ENCODE assay signal across 8 cellular contexts in the genomic region with DNA sequence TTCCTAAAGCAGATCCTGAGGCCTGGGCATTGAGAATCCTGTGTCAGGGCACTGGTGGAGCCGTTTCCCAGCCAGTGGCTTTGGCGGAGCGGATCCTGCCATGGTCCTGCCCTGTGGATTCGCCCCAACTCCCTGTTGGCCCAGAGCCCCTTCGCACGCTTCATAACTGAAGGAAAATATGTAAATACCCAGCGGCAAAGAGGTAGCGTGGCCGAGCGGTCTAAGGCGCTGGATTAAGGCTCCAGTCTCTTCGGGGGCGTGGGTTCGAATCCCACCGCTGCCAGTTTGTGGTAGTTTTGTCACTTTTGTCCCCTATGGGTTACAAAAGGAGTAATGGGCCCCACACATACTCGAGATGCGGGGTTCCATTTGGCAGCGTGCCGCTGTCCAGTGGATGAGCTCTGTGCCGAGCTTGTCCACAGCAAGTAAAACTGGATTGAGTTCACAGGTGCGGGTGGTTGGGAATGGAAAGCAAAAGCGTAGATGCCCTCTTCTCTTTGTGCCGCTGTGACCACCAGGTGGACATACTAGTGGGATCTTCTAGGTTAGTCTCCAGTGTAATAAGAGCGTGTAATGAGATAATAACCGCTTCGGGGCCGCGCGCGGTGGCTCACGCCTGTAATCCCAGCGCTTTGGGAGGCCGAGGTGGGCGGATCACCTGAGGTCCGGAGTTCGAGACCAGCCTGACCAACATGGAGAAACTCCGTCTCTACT. TPM values are rescaled to one million over a fixed set of nuclear protein-coding genes. Genes with fewer than 3 reads are reported as not detected.
DNase-seq lines count a peak whose midpoint lies in the region; ATAC-seq and TF ChIP-seq lines count a peak whose summit lies in the region.

No MANE protein-coding gene starts in this region.

- H3K4me1 ChIP-seq in BE2C (no peaks in the 10 kb centered on the region), Karpas-422 (ENCODE audit: low read length) (peaks cover 39% of the 10 kb centered on the region), hepatocyte (ENCODE audit: insufficient read depth) (peaks cover 4% of the 10 kb centered on the region), sigmoid colon (peaks cover 6 to 48% (median 14%) of the 10 kb centered on the region in 4 donors)

- no peaks in the 10 kb centered on the region for H3K36me3 ChIP-seq in BE2C
- no peaks in the 10 kb centered on the region for H3K36me3 ChIP-seq in Karpas-422 (ENCODE audit: insufficient read depth, low read length)
- H3K36me3 ChIP-seq in hepatocyte (replicated peaks; ENCODE audit: insufficient read depth, low read depth): no peaks in the 10 kb centered on the region
- no peaks in the 10 kb centered on the region for H3K36me3 ChIP-seq in sigmoid colon

- H3K27ac Mint-ChIP-seq in activated naive CD8-positive, alpha-beta T cell treated with anti-CD3 and anti-CD28 coated beads for 36 hours: peak overlapping the region; percentile 98

- no peak for TF ChIP-seq POLR2A in sigmoid colon (IDR thresholded peaks at IDR 0.05)

- no peaks in the 10 kb centered on the region for H3K9me2 ChIP-seq in Karpas-422 (replicated peaks; ENCODE audit: insufficient read depth, low read length)
- no peaks in the 10 kb centered on the region for H3K9me2 ChIP-seq in hepatocyte (replicated peaks; ENCODE audit: insufficient read depth)

- peak overlapping the region; percentile 88 for H3K4me3 Mint-ChIP-seq in activated naive CD8-positive, alpha-beta T cell treated with anti-CD3 and anti-CD28 coated beads for 36 hours

- no peak for TF ChIP-seq EP300 in sigmoid colon (IDR thresholded peaks at IDR 0.05)

- H4K20me1 ChIP-seq in Karpas-422 (ENCODE audit: insufficient read depth, low read depth, low read length) (no peaks in the 10 kb centered on the region), hepatocyte (ENCODE audit: insufficient read depth, poor library complexity, severe bottlenecking) (no peaks in the 10 kb centered on the region)

- H2AFZ ChIP-seq in Karpas-422 (ENCODE audit: low read length) (no peak overlapping the region), hepatocyte (peak overlapping the region; percentile 17)

- H3K9me3 ChIP-seq in BE2C (no peaks in the 10 kb centered on the region), Karpas-422 (ENCODE audit: low read length) (no peaks in the 10 kb centered on the region), hepatocyte (ENCODE audit: low read depth) (no peaks in the 10 kb centered on the region), sigmoid colon (no peaks in the 10 kb centered on the region)

- H3K4me2 ChIP-seq in Karpas-422 (ENCODE audit: low read depth, low read length, poor library complexity, severe bottlenecking) (no peak overlapping the region), hepatocyte (peak overlapping the region; percentile 99)

- H3K27me3 ChIP-seq in BE2C (no peaks in the 10 kb centered on the region), Karpas-422 (ENCODE audit: low read length) (no peaks in the 10 kb centered on the region), hepatocyte (no peaks in the 10 kb centered on the region), sigmoid colon (no peaks in the 10 kb centered on the region)

- peaks cover 13% of the 10 kb centered on the region for H3K36me3 Mint-ChIP-seq in activated naive CD8-positive, alpha-beta T cell treated with anti-CD3 and anti-CD28 coated beads for 36 hours

- ATAC-seq in GM21529 (IDR thresholded peaks at IDR 0.05; ENCODE audit: unreplicated experiment): no peak

- H3K4me1 Mint-ChIP-seq in activated naive CD8-positive, alpha-beta T cell treated with anti-CD3 and anti-CD28 coated beads for 36 hours: peaks cover 44% of the 10 kb centered on the region

- peaks cover 7% of the 10 kb centered on the region for H3K9me3 Mint-ChIP-seq in activated naive CD8-positive, alpha-beta T cell treated with anti-CD3 and anti-CD28 coated beads for 36 hours

- WGBS in hepatocyte (ENCODE audit: low lambda C conversion rate, missing lambda C conversion rate): 3% methylated on average over 37 of the region's 37 CpGs
- 5 to 10% methylated on average over 37 of the region's 37 CpGs for WGBS in sigmoid colon, 2 donors

- DNase-seq in BE2C: peak; percentile 84
- DNase-seq in Karpas-422: peak; percentile 81
- DNase-seq in activated naive CD8-positive, alpha-beta T cell treated with anti-CD3 and anti-CD28 coated beads for 36 hours: peak; percentile 74
- peak; percentile 89 for DNase-seq in hepatocyte (ENCODE audit: low spot score)
- DNase-seq in sigmoid colon: peak; percentile 91
- no peak for DNase-seq in NCI-H1092 treated with DMSO at 0.1 percent for 48 hours (lab: John Stamatoyannopoulos, UW)
- no peak for DNase-seq in effector CD8-positive, alpha-beta T cell (lab: John Stamatoyannopoulos, UW)

- H3K27me3 Mint-ChIP-seq in activated naive CD8-positive, alpha-beta T cell treated with anti-CD3 and anti-CD28 coated beads for 36 hours: peaks cover 27% of the 10 kb centered on the region

- H3K27ac ChIP-seq in Karpas-422 (ENCODE audit: low read length) (no peak overlapping the region), hepatocyte (peak overlapping the region; percentile 89), sigmoid colon (peak overlapping the region; percentile 82 to 93 (median 90))

- TF ChIP-seq CTCF in BE2C (IDR thresholded peaks at IDR 0.05; ENCODE audit: low read depth, low read length) (peak; percentile 56), hepatocyte (IDR thresholded peaks at IDR 0.05; ENCODE audit: poor library complexity) (peak; percentile 24), sigmoid colon (IDR thresholded peaks at IDR 0.05) (no peak)

- H3K79me2 ChIP-seq in Karpas-422 (ENCODE audit: low read length) (no peaks in the 10 kb centered on the region), hepatocyte (no peaks in the 10 kb centered on the region)

- intact Hi-C loops in sigmoid colon (cut with DNase I): loop anchor here (10.0 kb wide), 1 partner anchor 383 kb away; the partner anchor contains the start of gene MGAT1

- H3K4me3 ChIP-seq in BE2C (ENCODE audit: low read depth, low read length) (peak overlapping the region; percentile 86), Karpas-422 (ENCODE audit: low read length) (no peak overlapping the region), hepatocyte (peak overlapping the region; percentile 82), sigmoid colon (peak overlapping the region; percentile 60 to 68 (median 64))

- no peak overlapping the region for H3K9ac ChIP-seq in Karpas-422 (ENCODE audit: low read length)

RNA-seq across cellular contexts. Expression of gene TRIM7, which starts 17.3 kb away (rescaled TPM):
- polyA plus RNA-seq in BE2C (2012; ENCODE audit: insufficient read depth, insufficient read length, low read depth): 3.2 TPM
- total RNA-seq in Karpas-422 (2014; rRNA removed; shearing (Covaris generic); ENCODE audit: low replicate concordance): 2.0 TPM in 1 of 2 replicates, not detected in the other
- under 1 TPM; 0.62 to 0.68 TPM for total RNA-seq in activated naive CD8-positive, alpha-beta T cell treated with anti-CD3 and anti-CD28 coated beads for 36 hours
- total RNA-seq in hepatocyte (not detected in 2 replicates), sigmoid colon (1 to 10 TPM in 3 of 4 donors, under 1 TPM in 1; 0.55 to 2.1 (median 1.1) TPM)
- polyA plus RNA-seq in hepatocyte (0.35 TPM in 1 of 2 replicates, not detected in the other), sigmoid colon (1 to 10 TPM in 2 of 3 donors, under 1 TPM in 1; 0.60 to 5.3 (median 3.2) TPM)

RNA-seq across cellular contexts. Expression of gene TRIM41, which starts 35.4 kb away (rescaled TPM):
- polyA plus RNA-seq in BE2C (2012; ENCODE audit: insufficient read depth, insufficient read length, low read depth): 80.4 TPM
- 23.6 and 46.2 TPM in 2 replicates for total RNA-seq in Karpas-422 (2014; rRNA removed; shearing (Covaris generic); ENCODE audit: low replicate concordance)
- total RNA-seq in activated naive CD8-positive, alpha-beta T cell treated with anti-CD3 and anti-CD28 coated beads for 36 hours: 10 to 100 TPM; 34.2 to 37.6 TPM
- total RNA-seq in hepatocyte: 11.9 and 14.9 TPM in 2 replicates
- polyA plus RNA-seq in hepatocyte: 1.7 and 2.0 TPM in 2 replicates
- total RNA-seq in sigmoid colon: 10 to 100 TPM in 2 of 4 donors, 1 to 10 TPM in 2; 8.2 to 15.3 (median 11.8) TPM
- 10 to 100 TPM; 13.2 to 25.3 (median 19.0) TPM for polyA plus RNA-seq in sigmoid colon

RNA-seq across cellular contexts. Expression of gene OR2V2, which starts 40.3 kb away (rescaled TPM):
- polyA plus RNA-seq in BE2C (2012; ENCODE audit: insufficient read depth, insufficient read length, low read depth): not detected
- total RNA-seq in Karpas-422 (2014; rRNA removed; shearing (Covaris generic); ENCODE audit: low replicate concordance): not detected in 2 replicates
- not detected for total RNA-seq in activated naive CD8-positive, alpha-beta T cell treated with anti-CD3 and anti-CD28 coated beads for 36 hours
- total RNA-seq in hepatocyte: not detected in 2 replicates
- not detected in 2 replicates for polyA plus RNA-seq in hepatocyte
- not detected for total RNA-seq in sigmoid colon
- not detected for polyA plus RNA-seq in sigmoid colon

RNA-seq across cellular contexts. Expression of gene RACK1, which starts 56.0 kb away (rescaled TPM):
- polyA plus RNA-seq in BE2C (2012; ENCODE audit: insufficient read depth, insufficient read length, low read depth): 2,500 TPM
- total RNA-seq in Karpas-422 (2014; rRNA removed; shearing (Covaris generic); ENCODE audit: low replicate concordance): 7,026 and 7,196 TPM in 2 replicates
- total RNA-seq in activated naive CD8-positive, alpha-beta T cell treated with anti-CD3 and anti-CD28 coated beads for 36 hours: 1,000 to 10,000 TPM; 2,517 to 2,594 TPM
- total RNA-seq in hepatocyte (2,199 and 2,553 TPM in 2 replicates), sigmoid colon (1,000 to 10,000 TPM; 2,029 to 2,209 (median 2,163) TPM)
- polyA plus RNA-seq in hepatocyte (680 TPM in 2 replicates), sigmoid colon (1,000 to 10,000 TPM; 1,821 to 2,943 (median 2,181) TPM)

RNA-seq across cellular contexts. Expression of gene OR2V1, which starts 56.7 kb away (rescaled TPM):
- not detected for polyA plus RNA-seq in BE2C (2012; ENCODE audit: insufficient read depth, insufficient read length, low read depth)
- total RNA-seq in Karpas-422 (2014; rRNA removed; shearing (Covaris generic); ENCODE audit: low replicate concordance): not detected in 2 replicates
- total RNA-seq in activated naive CD8-positive, alpha-beta T cell treated with anti-CD3 and anti-CD28 coated beads for 36 hours: not detected
- total RNA-seq in hepatocyte: not detected in 2 replicates
- not detected in 2 replicates for polyA plus RNA-seq in hepatocyte
- not detected for total RNA-seq in sigmoid colon
- polyA plus RNA-seq in sigmoid colon: not detected

Comparison
In these comparisons a context has a peak if more than half of its experiments do, and no peak if none do; other contexts are left out.
1. DNase-seq: peak in BE2C (single experiment), Karpas-422 (single experiment), activated naive CD8-positive, alpha-beta T cell treated with anti-CD3 and anti-CD28 coated beads for 36 hours (single experiment), hepatocyte (single experiment) and sigmoid colon (single experiment); none in NCI-H1092 treated with DMSO at 0.1 percent for 48 hours (single experiment) and effector CD8-positive, alpha-beta T cell (single experiment).
2. CTCF ChIP-seq: peak in BE2C (single experiment) and hepatocyte (single experiment); none in sigmoid colon (0 of 4).